8 cellular contexts compared by ENCODE assay signal in the genomic region with DNA sequence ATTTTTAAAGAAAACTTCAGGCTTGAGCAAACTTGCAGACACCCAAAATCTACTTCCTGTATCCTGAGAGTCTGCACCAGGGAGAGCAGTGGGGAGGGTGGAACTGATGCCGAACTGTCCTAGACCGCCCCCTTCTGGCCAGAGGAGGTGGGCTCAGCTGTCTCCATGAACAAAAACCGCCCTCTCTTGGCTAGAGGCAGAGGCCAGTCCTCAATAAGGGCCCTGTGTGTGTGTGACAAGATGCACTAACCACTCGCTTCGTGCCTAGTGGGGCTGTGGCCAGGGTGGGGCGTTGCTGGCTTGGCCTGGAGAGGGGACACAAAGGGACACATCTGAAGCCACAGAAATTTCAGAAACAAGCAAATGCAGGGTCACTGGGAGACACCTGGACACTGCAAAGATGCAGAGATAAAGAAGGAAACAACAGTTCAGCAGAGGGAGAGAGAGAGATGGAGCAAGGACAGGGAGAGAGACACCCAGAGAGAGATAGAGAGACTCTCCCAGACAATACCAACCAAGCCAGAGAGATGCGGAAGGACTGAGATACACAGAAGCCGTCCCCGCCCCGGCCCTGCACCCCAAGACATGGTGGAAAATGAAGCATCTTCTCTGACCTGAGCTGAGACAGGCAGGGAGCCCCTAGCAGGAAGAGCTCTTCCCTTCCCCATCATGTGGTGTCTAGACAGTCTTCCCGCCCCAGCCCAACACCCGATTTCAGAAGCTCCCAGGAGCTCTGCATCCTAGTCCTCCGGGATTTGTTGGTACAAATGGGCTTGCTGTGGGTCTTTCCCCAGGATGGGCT.
DNase-seq lines count a peak whose midpoint lies in the region; ATAC-seq lines count a peak whose summit lies in the region.

No MANE protein-coding gene starts in this region.

- H3K27me3 Mint-ChIP-seq in central memory CD8-positive, alpha-beta T cell: peaks cover 21% of the 10 kb centered on the region

- no peaks in the 10 kb centered on the region for H3K36me3 Mint-ChIP-seq in central memory CD8-positive, alpha-beta T cell (ENCODE audit: insufficient read depth)

- peak; percentile 95 for DNase-seq in AG20443 (ENCODE audit: low spot score)
- DNase-seq in NCI-H2196 treated with DMSO at 0.1 percent for 48 hours (lab: John Stamatoyannopoulos, UW; ENCODE audit: unreplicated experiment): peak; percentile 44
- DNase-seq in central memory CD8-positive, alpha-beta T cell (ENCODE audit: low spot score in 2 of 2): peak; percentile 76 to 77
- DNase-seq in left kidney (ENCODE audit: low read depth, low spot score): peak; percentile 93
- peak; percentile 76 to 77 for DNase-seq in stimulated activated CD4-positive, alpha-beta T cell treated with anti-CD3 and anti-CD28 coated beads, Interleukin-4, amount 100 ng/mL, for 4 hours

- no peak overlapping the region for H3K4me3 Mint-ChIP-seq in central memory CD8-positive, alpha-beta T cell

- H3K9me3 Mint-ChIP-seq in central memory CD8-positive, alpha-beta T cell: no peaks in the 10 kb centered on the region

- peaks cover 16% of the 10 kb centered on the region for H3K4me1 Mint-ChIP-seq in central memory CD8-positive, alpha-beta T cell

- H3K27ac Mint-ChIP-seq in central memory CD8-positive, alpha-beta T cell (ENCODE audit: low read depth): peak overlapping the region; percentile 82

- ATAC-seq in GM18873 (IDR thresholded peaks at IDR 0.05; ENCODE audit: low FRiP score, unreplicated experiment): peak; percentile 96
- ATAC-seq in HG03103 (IDR thresholded peaks at IDR 0.05; ENCODE audit: low read depth, unreplicated experiment): peak; percentile 100
- ATAC-seq in activated CD4-positive, CD25-positive, alpha-beta regulatory T cell treated with anti-CD3 and anti-CD28 coated beads, Interleukin-2, amount 50 U/mL, for 24 hours: peak; percentile 99 to 100
- ATAC-seq in central memory CD8-positive, alpha-beta T cell (replicated peaks; ENCODE audit: extremely low read depth, poor library complexity, severe bottlenecking): peak; percentile 98

Comparison
In these comparisons a context has a peak if more than half of its experiments do, and no peak if none do; other contexts are left out.
1. Peak in every context shown above with its lines: DNase-seq and ATAC-seq.
2. DNase-seq: peak in every context shown above with its lines; median percentile 95 in AG20443; 93 in left kidney; 76 in central memory CD8-positive, alpha-beta T cell; 76 in stimulated activated CD4-positive, alpha-beta T cell treated with anti-CD3 and anti-CD28 coated beads, Interleukin-4, amount 100 ng/mL, for 4 hours; 44 in NCI-H2196 treated with DMSO at 0.1 percent for 48 hours.